ENCODE assay signal across 2 cellular contexts in genomic region chr1:51963592-51964308, GRCh38.
TF ChIP-seq lines count a peak whose summit lies in the region.

No MANE protein-coding gene starts in this region.

TF ChIP-seq in GM23338, 12 proteins besides CTCF, POLR2A, EP300 and RAD21:
- no peak for TF ChIP-seq REST (IDR thresholded peaks at IDR 0.05; ENCODE audit: unreplicated experiment)
- TF ChIP-seq ETS1 (IDR thresholded peaks at IDR 0.05) = no peak
- no peak for TF ChIP-seq JUNB (IDR thresholded peaks at IDR 0.05; ENCODE audit: unreplicated experiment)
- no peak; the same call in 1 of the 2 replicates for TF ChIP-seq ZNF462 (CRISPR knock-in tag; IDR thresholded peaks at IDR 0.05)
- no peak for TF ChIP-seq EZH2 (IDR thresholded peaks at IDR 0.05; ENCODE audit: low read depth, unreplicated experiment)
- TF ChIP-seq POLR2AphosphoS5 (IDR thresholded peaks at IDR 0.05; ENCODE audit: low read depth) = no peak
- TF ChIP-seq ZNF114 (CRISPR knock-in tag; IDR thresholded peaks at IDR 0.05) = no peak
- TF ChIP-seq NANOG (IDR thresholded peaks at IDR 0.05; ENCODE audit: borderline replicate concordance) = no peak
- TF ChIP-seq STAT1 (IDR thresholded peaks at IDR 0.05; ENCODE audit: unreplicated experiment) = no peak
- no peak for TF ChIP-seq EZH2phosphoT487 (IDR thresholded peaks at IDR 0.05; ENCODE audit: unreplicated experiment)
- no peak for TF ChIP-seq CREB1 (CRISPR knock-in tag; IDR thresholded peaks at IDR 0.05; ENCODE audit: low read depth)
- no peak for TF ChIP-seq ZNF331 (CRISPR knock-in tag; IDR thresholded peaks at IDR 0.05; ENCODE audit: low read depth)
TF ChIP-seq in GM23338: peak in this region for 0.

TF ChIP-seq in H1, 55 proteins besides CTCF, POLR2A, EP300 and RAD21:
- no peak for TF ChIP-seq POLR2AphosphoS5 (IDR thresholded peaks at IDR 0.05; ENCODE audit: low read depth, low read length)
- no peak for TF ChIP-seq TAF7 (optimal IDR thresholded peaks at IDR 0.05; ENCODE audit: borderline replicate concordance, low read depth, low read length)
- no peak for TF ChIP-seq ZNF274 (IDR thresholded peaks at IDR 0.05; ENCODE audit: borderline replicate concordance, extremely low read depth, low read length)
- no peak for TF ChIP-seq USF2 (IDR thresholded peaks at IDR 0.05; ENCODE audit: low read length)
- TF ChIP-seq HDAC6 (IDR thresholded peaks at IDR 0.05; ENCODE audit: low read depth, low read length) = no peak
- TF ChIP-seq SIN3A (conservative IDR thresholded peaks at IDR 0.05 in 1 of 2, IDR thresholded peaks at IDR 0.05 in 1 of 2; ENCODE audit: low read depth in 1 of 2, low read length in 2 of 2) = no peak
- TF ChIP-seq BACH1 (IDR thresholded peaks at IDR 0.05; ENCODE audit: low read length) = peak; percentile 76; the same call in 1 of the 2 replicates
- TF ChIP-seq RBBP5 (IDR thresholded peaks at IDR 0.05; ENCODE audit: borderline replicate concordance, low read depth, low read length) = no peak
- 0 out of 2 replicates have a peak, but pooled peaks have one; percentile 16 for TF ChIP-seq MAFK (IDR thresholded peaks at IDR 0.05; ENCODE audit: low read depth, low read length)
- no peak for TF ChIP-seq EGR1 (IDR thresholded peaks at IDR 0.05; ENCODE audit: borderline replicate concordance, low read depth, low read length)
